28 cellular contexts compared by ENCODE assay signal in genomic region chr20:40920291-40920690, GRCh38.
"Had no signal": no experiment of that assay in that cellular context is flagged by ENCODE, and none has a peak within 500 bp of the region (broad histone marks: within the 10 kb centered on the region; RNA-seq: fewer than 3 reads in every experiment).

No MANE protein-coding gene starts in this region.

- H3K27me3 Mint-ChIP-seq: dendritic cell treated with granulocyte-macrophage colony-stimulating factor and Interleukin-4, amounts not matched to agents 40 ng/mL and 50 ng/mL, for 4 days; memory B cell; stimulated activated memory B cell treated with anti-CD40 and anti-IgM and Interleukin-4, amounts not matched to agents 10 μg/mL and 1 μg/mL and 100 μg/mL, for 72 hours had no signal

- H3K36me3 ChIP-seq: colonic mucosa, gastroesophageal sphincter, heart left ventricle, ovary, spleen, tibial artery, upper lobe of left lung had no signal

- DNase-seq: colonic mucosa; effector CD8-positive, alpha-beta T cell; endodermal cell; foreskin keratinocyte; heart left ventricle; left cardiac atrium; left ventricle myocardium superior; natural killer cell; occipital lobe; ovary; posterior cingulate gyrus; psoas muscle; right cardiac atrium; spleen; stimulated activated CD4-positive, alpha-beta T cell treated with anti-CD3 and anti-CD28 coated beads, Interleukin-4, amount 100 ng/mL, for 4 hours; stimulated activated naive CD8-positive, alpha-beta T cell treated with anti-CD3 and anti-CD28 coated beads, Interleukin-15, Interleukin-2, amounts not matched to agents 100 U/mL and 50 U/mL, for 24 hours; substantia nigra; testis; tibial artery; upper lobe of left lung had no signal

- H3K27ac ChIP-seq: colonic mucosa, epithelial cell of prostate, foreskin keratinocyte, gastroesophageal sphincter, heart left ventricle, hepatocyte, ovary, psoas muscle, skin epidermis, spleen, testis, tibial artery, upper lobe of left lung had no signal

- H3K9me3 ChIP-seq: colonic mucosa, ovary, psoas muscle, spleen, testis, tibial artery, upper lobe of left lung had no signal

- H3K4me1 Mint-ChIP-seq: endodermal cell; memory B cell; natural killer cell; stimulated activated memory B cell treated with anti-CD40 and anti-IgM and Interleukin-4, amounts not matched to agents 10 μg/mL and 1 μg/mL and 100 μg/mL, for 72 hours had no signal

- H3K36me3 Mint-ChIP-seq: memory B cell; natural killer cell; stimulated activated memory B cell treated with anti-CD40 and anti-IgM and Interleukin-4, amounts not matched to agents 10 μg/mL and 1 μg/mL and 100 μg/mL, for 72 hours had no signal

- H3K4me1 ChIP-seq: colonic mucosa, foreskin keratinocyte, gastroesophageal sphincter, heart left ventricle, psoas muscle, spleen, testis, tibial artery, upper lobe of left lung had no signal

- H2AFZ ChIP-seq: hepatocyte had no signal

- H3K4me3 ChIP-seq: colonic mucosa, gastroesophageal sphincter, heart left ventricle, hepatocyte, lung, ovary, psoas muscle, skin epidermis, spleen, testis, tibial artery, upper lobe of left lung had no signal

- H3K4me2 ChIP-seq: hepatocyte had no signal

- H3K9me3 Mint-ChIP-seq: dendritic cell treated with granulocyte-macrophage colony-stimulating factor and Interleukin-4, amounts not matched to agents 40 ng/mL and 50 ng/mL, for 4 days; memory B cell; natural killer cell had no signal

- H3K27ac Mint-ChIP-seq: dendritic cell treated with granulocyte-macrophage colony-stimulating factor and Interleukin-4, amounts not matched to agents 40 ng/mL and 50 ng/mL, for 4 days; endodermal cell; memory B cell; natural killer cell; stimulated activated memory B cell treated with anti-CD40 and anti-IgM and Interleukin-4, amounts not matched to agents 10 μg/mL and 1 μg/mL and 100 μg/mL, for 72 hours had no signal

- H3K79me2 ChIP-seq: hepatocyte had no signal

- H3K4me3 Mint-ChIP-seq: dendritic cell treated with granulocyte-macrophage colony-stimulating factor and Interleukin-4, amounts not matched to agents 40 ng/mL and 50 ng/mL, for 4 days; endodermal cell; memory B cell; natural killer cell; stimulated activated memory B cell treated with anti-CD40 and anti-IgM and Interleukin-4, amounts not matched to agents 10 μg/mL and 1 μg/mL and 100 μg/mL, for 72 hours had no signal

- H3K27me3 ChIP-seq: colonic mucosa, foreskin keratinocyte, gastroesophageal sphincter, heart left ventricle, hepatocyte, ovary, spleen, testis, tibial artery, upper lobe of left lung had no signal
